10 cellular contexts compared by ENCODE assay signal in genomic region chrX:71618303-71618721, GRCh38. TPM values are rescaled to one million over a fixed set of nuclear protein-coding genes. Genes with fewer than 3 reads are reported as not detected.
A peak's percentile ranks its signal among the peaks of the same experiment; 100 is the strongest.
DNase-seq lines count a peak whose midpoint lies in the region; ATAC-seq and TF ChIP-seq lines count a peak whose summit lies in the region.
"Had no signal": no experiment of that assay in that cellular context is flagged by ENCODE, and none has a peak within 500 bp of the region (broad histone marks: within the 10 kb centered on the region; RNA-seq: fewer than 3 reads in every experiment).

CXCR3 (minus strand) TSS chrX:71618511; CDS start chrX:71618449, 62 bp downstream.

- ATAC-seq in GM18868 (IDR thresholded peaks at IDR 0.05; ENCODE audit: unreplicated experiment) (peak; percentile 77), HG03064 (IDR thresholded peaks at IDR 0.05; ENCODE audit: low read depth, unreplicated experiment) (peak; percentile 45)

- DNase-seq in T-helper 2 cell: peak in 3 of 5 experiments; percentile 50 to 81 (median 72)
- DNase-seq in activated naive CD8-positive, alpha-beta T cell treated with anti-CD3 and anti-CD28 coated beads, Interleukin-2, amount 50 U/mL, for 16 hours (ENCODE audit: low read depth, low spot score): peak; percentile 48
- DNase-seq in stimulated activated CD4-positive, alpha-beta T cell treated with anti-CD3 and anti-CD28 coated beads, Interleukin-4, amount 100 ng/mL, for 48 hours (ENCODE audit: low read depth in 2 of 2): peak; percentile 45 to 67
- no peak for DNase-seq in DMS114 treated with DMSO at 0.1 percent for 48 hours (lab: John Stamatoyannopoulos, UW; ENCODE audit: unreplicated experiment)
- no peak for DNase-seq in dorsolateral prefrontal cortex
- no peak for DNase-seq in NCI-H748 treated with DMSO at 0.1 percent for 48 hours (lab: John Stamatoyannopoulos, UW)
- DNase-seq: IMR-90 had no signal

- peaks cover 0 to 55% (median 7%) of the 10 kb centered on the region in 45 donors for H3K27me3 ChIP-seq in dorsolateral prefrontal cortex

- intact Hi-C loops in dorsolateral prefrontal cortex (cut with DNase I): no loop called here

- H3K4me3 ChIP-seq in dorsolateral prefrontal cortex: no peak within 1 kb of the TSS

- H3K27ac ChIP-seq in dorsolateral prefrontal cortex: no peak within 1 kb of the TSS

- TF ChIP-seq CTCF in dorsolateral prefrontal cortex (IDR thresholded peaks at IDR 0.05 in 54 of 56, conservative IDR thresholded peaks at IDR 0.05 in 2 of 56; ENCODE audit: low read depth in 1 of 56, partially characterized antibody in 56 of 56): no peak

RNA-seq across cellular contexts. Expression of gene CXCR3, which starts in this region (rescaled TPM):
- under 1 TPM in 3 of 120 experiments, not detected in 117; 0.28 to 0.63 (median 0.34) TPM for total RNA-seq in dorsolateral prefrontal cortex
- total RNA-seq: IMR-90, kidney epithelial cell had no signal

Comparison
In these comparisons a context has a peak if more than half of its experiments do, and no peak if none do; other contexts are left out.
1. DNase-seq: peak in T-helper 2 cell (3 of 5), activated naive CD8-positive, alpha-beta T cell treated with anti-CD3 and anti-CD28 coated beads, Interleukin-2, amount 50 U/mL, for 16 hours (single experiment) and stimulated activated CD4-positive, alpha-beta T cell treated with anti-CD3 and anti-CD28 coated beads, Interleukin-4, amount 100 ng/mL, for 48 hours (2 of 2); none in DMS114 treated with DMSO at 0.1 percent for 48 hours (single experiment), dorsolateral prefrontal cortex (0 of 10) and NCI-H748 treated with DMSO at 0.1 percent for 48 hours (single experiment).